Comparison of ENCODE assay signal across 24 cellular contexts in the genomic region with DNA sequence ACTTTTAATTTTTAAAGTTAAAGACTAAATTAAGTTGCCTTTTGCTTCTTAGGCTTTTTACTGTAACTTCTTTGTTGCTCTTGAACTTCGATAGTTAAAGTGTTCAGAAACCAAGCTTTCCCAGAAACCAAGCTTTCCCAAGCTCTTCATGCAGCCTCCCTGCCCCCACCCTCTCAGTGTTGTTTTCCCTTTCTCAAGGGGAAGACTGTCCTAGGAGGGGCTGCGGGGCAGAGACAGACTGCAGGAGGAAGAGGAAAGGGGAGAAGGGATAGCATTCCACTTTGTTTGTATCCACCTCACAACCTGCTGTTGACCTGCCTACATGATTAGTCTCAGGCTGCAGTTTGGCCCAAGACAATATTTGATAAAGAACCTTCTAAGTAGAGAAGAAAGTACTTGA. TPM values are rescaled to one million over a fixed set of nuclear protein-coding genes. Genes with fewer than 3 reads are reported as not detected.
DNase-seq lines count a peak whose midpoint lies in the region; ATAC-seq and TF ChIP-seq lines count a peak whose summit lies in the region.
"Had no signal": no experiment of that assay in that cellular context is flagged by ENCODE, and none has a peak within 500 bp of the region (broad histone marks: within the 10 kb centered on the region; RNA-seq: fewer than 3 reads in every experiment).

No MANE protein-coding gene starts in this region.

- H3K36me3 Mint-ChIP-seq in activated CD4-positive, alpha-beta T cell treated with anti-CD3 and anti-CD28 coated beads for 36 hours (ENCODE audit: low read depth) = no peaks in the 10 kb centered on the region
- H3K36me3 Mint-ChIP-seq: CD8-positive, alpha-beta T cell; natural killer cell had no signal

- DNase-seq in RWPE2 (ENCODE audit: low spot score) (no peak), trophoblast cell (no peak), upper lobe of right lung (no peak), LoVo (ENCODE audit: low spot score) (no peak), DMS53 (lab: John Stamatoyannopoulos, UW) (no peak)
- no peak for DNase-seq in activated CD4-positive, alpha-beta T cell treated with anti-CD3 and anti-CD28 coated beads for 36 hours
- DNase-seq: activated effector memory CD4-positive, alpha-beta T cell treated with anti-CD3 and anti-CD28 coated beads, Interleukin-2, amount 50 U/mL, for 16 hours; CD8-positive, alpha-beta T cell; dermis blood vessel endothelial cell; DND-41; foreskin fibroblast; Kasumi-1; kidney glomerular epithelial cell; natural killer cell; NCI-H1092; NCI-H2029 treated with DMSO at 0.1 percent for 48 hours; stimulated activated naive CD8-positive, alpha-beta T cell treated with anti-CD3 and anti-CD28 coated beads, Interleukin-15, amount 100 ng/mL, for 72 hours; upper lobe of left lung had no signal

- ATAC-seq in RWPE2 (ENCODE audit: low read depth) (no peak), upper lobe of right lung (no peak)
- ATAC-seq in activated CD4-positive, alpha-beta T cell treated with anti-CD3 and anti-CD28 coated beads for 36 hours = no peak
- ATAC-seq: CD8-positive, alpha-beta T cell; natural killer cell; stimulated activated naive CD8-positive, alpha-beta T cell treated with anti-CD3 and anti-CD28 coated beads, Interleukin-15, amount 100 ng/mL, for 72 hours had no signal

- H2AK5ac ChIP-seq in trophoblast cell (ENCODE audit: low read length) = no peak overlapping the region

- no peaks in the 10 kb centered on the region for H3K36me3 ChIP-seq in HUES64 (ENCODE audit: insufficient read depth, low read length)
- no peaks in the 10 kb centered on the region for H3K36me3 ChIP-seq in RWPE2 (ENCODE audit: low read depth)
- H3K36me3 ChIP-seq in iPS-20b (ENCODE audit: insufficient read depth, low read depth, low read length) = no peaks in the 10 kb centered on the region
- no peaks in the 10 kb centered on the region for H3K36me3 ChIP-seq in trophoblast cell (ENCODE audit: control insufficient read depth in 1 of 2, insufficient read depth in 2 of 2, low read length in 2 of 2)
- no peaks in the 10 kb centered on the region for H3K36me3 ChIP-seq in upper lobe of right lung
- H3K36me3 ChIP-seq: cardiac muscle cell, SJCRH30, upper lobe of left lung had no signal

- peaks cover 17% of the 10 kb centered on the region for H3K79me1 ChIP-seq in trophoblast cell (ENCODE audit: low read length)

- peak overlapping the region; percentile 68; the same call in 1 of the 2 replicates for H3K27ac ChIP-seq in HUES64 (ENCODE audit: low read depth, low read length)
- H3K27ac ChIP-seq in RWPE2 (ENCODE audit: poor library complexity, severe bottlenecking) = peak overlapping the region; percentile 37
- peak overlapping the region; percentile 27 for H3K27ac ChIP-seq in iPS-20b (ENCODE audit: low read length)
- peak overlapping the region; percentile 94 for H3K27ac ChIP-seq in trophoblast cell (ENCODE audit: low read depth, low read length)
- H3K27ac ChIP-seq in upper lobe of right lung = no peak overlapping the region
- H3K27ac ChIP-seq: cardiac muscle cell, hepatocyte, SJCRH30 had no signal

- no peak overlapping the region for H2BK12ac ChIP-seq in trophoblast cell (ENCODE audit: low read length)

- TF ChIP-seq CTCF in RWPE2 (IDR thresholded peaks at IDR 0.05; ENCODE audit: poor library complexity, severe bottlenecking) (no peak), upper lobe of right lung (IDR thresholded peaks at IDR 0.05) (no peak)

- peak overlapping the region; percentile 58 for H3K4me2 ChIP-seq in trophoblast cell (ENCODE audit: low read length)
- H3K4me2 ChIP-seq: hepatocyte had no signal

- no peaks in the 10 kb centered on the region for H3K9me3 Mint-ChIP-seq in activated CD4-positive, alpha-beta T cell treated with anti-CD3 and anti-CD28 coated beads for 36 hours (ENCODE audit: low read depth)
- H3K9me3 Mint-ChIP-seq: CD8-positive, alpha-beta T cell; natural killer cell; stimulated activated naive CD8-positive, alpha-beta T cell treated with anti-CD3 and anti-CD28 coated beads, Interleukin-15, amount 100 ng/mL, for 72 hours; T-helper 1 cell treated with Interleukin-12 subunit alpha and Interleukin-12 subunit beta and Interleukin-4 antibody, amounts not matched to agents 30 μg/mL and 1 μg/mL, for 36 hours had no signal

- H3K79me2 ChIP-seq in trophoblast cell (ENCODE audit: control insufficient read depth, insufficient read depth, low read length, poor library complexity) = peaks cover 2% of the 10 kb centered on the region
- H3K79me2 ChIP-seq: hepatocyte had no signal

- H2AFZ ChIP-seq in trophoblast cell (ENCODE audit: insufficient read depth, low read length, poor library complexity) = peak overlapping the region; percentile 37
- H2AFZ ChIP-seq: hepatocyte had no signal

- H4K91ac ChIP-seq in trophoblast cell (ENCODE audit: low read depth, low read length) = peak overlapping the region; percentile 45

- H4K8ac ChIP-seq in trophoblast cell (ENCODE audit: low read depth, low read length) = peak overlapping the region; percentile 17

- H3K14ac ChIP-seq in trophoblast cell (ENCODE audit: low read length) = peak overlapping the region; percentile 4

- H2BK5ac ChIP-seq in trophoblast cell (ENCODE audit: low read depth, low read length, poor library complexity) = peak overlapping the region; percentile 25

- peaks cover 20% of the 10 kb centered on the region for H3K4me1 ChIP-seq in HUES64 (ENCODE audit: insufficient read depth, low read length)
- peaks cover 14% of the 10 kb centered on the region for H3K4me1 ChIP-seq in RWPE2 (ENCODE audit: insufficient read depth, poor library complexity, severe bottlenecking)
- peaks cover 15% of the 10 kb centered on the region; the same call in 1 of the 2 replicates for H3K4me1 ChIP-seq in iPS-20b (ENCODE audit: insufficient read depth, low read length)
- H3K4me1 ChIP-seq in trophoblast cell (ENCODE audit: control insufficient read depth in 1 of 2, insufficient read depth in 2 of 2, low read length in 2 of 2) = peaks cover 6 to 11% of the 10 kb centered on the region in 2 experiments
- no peaks in the 10 kb centered on the region for H3K4me1 ChIP-seq in upper lobe of right lung

- no peaks in the 10 kb centered on the region for H3K27me3 ChIP-seq in HUES64 (ENCODE audit: insufficient read depth, low read length)
- peaks cover 4% of the 10 kb centered on the region for H3K27me3 ChIP-seq in RWPE2 (ENCODE audit: insufficient read depth, poor library complexity, severe bottlenecking)
- no peaks in the 10 kb centered on the region for H3K27me3 ChIP-seq in iPS-20b (ENCODE audit: insufficient read depth, low read length)
- no peaks in the 10 kb centered on the region for H3K27me3 ChIP-seq in trophoblast cell (ENCODE audit: insufficient read depth, low read length)
- H3K27me3 ChIP-seq in upper lobe of right lung = no peaks in the 10 kb centered on the region
- H3K27me3 ChIP-seq: cardiac muscle cell, hepatocyte, SJCRH30, upper lobe of left lung had no signal

- H3K27ac Mint-ChIP-seq in activated CD4-positive, alpha-beta T cell treated with anti-CD3 and anti-CD28 coated beads for 36 hours = no peak overlapping the region
- H3K27ac Mint-ChIP-seq: CD8-positive, alpha-beta T cell; natural killer cell; stimulated activated naive CD8-positive, alpha-beta T cell treated with anti-CD3 and anti-CD28 coated beads, Interleukin-15, amount 100 ng/mL, for 72 hours; T-helper 1 cell treated with Interleukin-12 subunit alpha and Interleukin-12 subunit beta and Interleukin-4 antibody, amounts not matched to agents 30 μg/mL and 1 μg/mL, for 36 hours had no signal

- WGBS in HUES64 = 64% methylated on average over 1 of the region's 2 CpGs
- no CpG with 5 or more reads among the region's 2 CpGs for WGBS in trophoblast cell (ENCODE audit: extremely low coverage, insufficient coverage, insufficient read length)

- no peak overlapping the region for H3K4me3 ChIP-seq in HUES64 (ENCODE audit: low read length)
- H3K4me3 ChIP-seq in RWPE2 (ENCODE audit: severe bottlenecking) = no peak overlapping the region
- peak overlapping the region; percentile 18; the same call in 1 of the 2 replicates for H3K4me3 ChIP-seq in iPS-20b (ENCODE audit: low read length)
- no peak overlapping the region for H3K4me3 ChIP-seq in trophoblast cell (ENCODE audit: low read depth, low read length)
- no peak overlapping the region for H3K4me3 ChIP-seq in upper lobe of right lung
- H3K4me3 ChIP-seq: cardiac muscle cell, hepatocyte, SJCRH30, upper lobe of left lung had no signal

- peaks cover 6% of the 10 kb centered on the region for H3K27me3 Mint-ChIP-seq in activated CD4-positive, alpha-beta T cell treated with anti-CD3 and anti-CD28 coated beads for 36 hours

- POLR2A ChIA-PET in activated CD4-positive, alpha-beta T cell treated with anti-CD3 and anti-CD28 coated beads for 36 hours (lab: Charles Lee) = no interaction called here

- CTCF ChIA-PET in activated CD4-positive, alpha-beta T cell treated with anti-CD3 and anti-CD28 coated beads for 36 hours (lab: Charles Lee) = interaction anchor here (0.6 to 2.1 kb wide), 8 partner anchors 12 to 314 kb away, joined by 3 to 9 read pairs (median 4); no protein-coding TSS in a partner anchor

- H3K4me1 Mint-ChIP-seq in activated CD4-positive, alpha-beta T cell treated with anti-CD3 and anti-CD28 coated beads for 36 hours = peaks cover 7% of the 10 kb centered on the region
- H3K4me1 Mint-ChIP-seq: natural killer cell; stimulated activated naive CD8-positive, alpha-beta T cell treated with anti-CD3 and anti-CD28 coated beads, Interleukin-15, amount 100 ng/mL, for 72 hours had no signal

- intact Hi-C loops in activated CD4-positive, alpha-beta T cell treated with anti-CD3 and anti-CD28 coated beads for 36 hours (cut with DNase I, micrococcal nuclease) = no loop called here
- intact Hi-C loops in upper lobe of right lung (cut with DNase I) = no loop called here

- H3K9ac ChIP-seq in HUES64 (ENCODE audit: low read depth, low read length) (peak overlapping the region; percentile 28), iPS-20b (ENCODE audit: low read depth, low read length) (peak overlapping the region; percentile 43; the same call in 1 of the 2 replicates), trophoblast cell (ENCODE audit: low read length) (no peak overlapping the region)

- H3K18ac ChIP-seq in trophoblast cell (ENCODE audit: low read length) = no peak overlapping the region

- no peak overlapping the region for H3K4ac ChIP-seq in trophoblast cell (ENCODE audit: low read depth, low read length)

- no peak overlapping the region for H4K12ac ChIP-seq in trophoblast cell (ENCODE audit: low read depth, low read length)

- no peak overlapping the region for H2BK120ac ChIP-seq in trophoblast cell (ENCODE audit: insufficient read depth, low read length, poor library complexity)

- H3K4me3 Mint-ChIP-seq in activated CD4-positive, alpha-beta T cell treated with anti-CD3 and anti-CD28 coated beads for 36 hours = no peak overlapping the region
- H3K4me3 Mint-ChIP-seq: CD8-positive, alpha-beta T cell; natural killer cell; stimulated activated naive CD8-positive, alpha-beta T cell treated with anti-CD3 and anti-CD28 coated beads, Interleukin-15, amount 100 ng/mL, for 72 hours; T-helper 1 cell treated with Interleukin-12 subunit alpha and Interleukin-12 subunit beta and Interleukin-4 antibody, amounts not matched to agents 30 μg/mL and 1 μg/mL, for 36 hours had no signal

- H3K9me3 ChIP-seq in HUES64 (ENCODE audit: insufficient read depth, low read depth, low read length) (no peaks in the 10 kb centered on the region), RWPE2 (ENCODE audit: severe bottlenecking) (no peaks in the 10 kb centered on the region), iPS-20b (ENCODE audit: insufficient read depth, low read depth, low read length) (no peaks in the 10 kb centered on the region), trophoblast cell (ENCODE audit: insufficient read depth, low read depth, low read length) (no peaks in the 10 kb centered on the region), upper lobe of right lung (no peaks in the 10 kb centered on the region)
- H3K9me3 ChIP-seq: SJCRH30, upper lobe of left lung had no signal

- no peak overlapping the region for H3K23ac ChIP-seq in trophoblast cell (ENCODE audit: low read length)

RNA-seq across cellular contexts. Expression of a gene that starts 39.0 kb away (rescaled TPM):
- 2.8 TPM for polyA plus RNA-seq in HUES64 (2013, experiment 1 of 2)
- 4.7 TPM for polyA plus RNA-seq in HUES64 (2013, experiment 2 of 2)
- 11.7 and 11.8 TPM in 2 replicates for polyA plus RNA-seq in trophoblast cell (2013)
- total RNA-seq in activated CD4-positive, alpha-beta T cell treated with anti-CD3 and anti-CD28 coated beads for 36 hours = 1 to 10 TPM; 6.1 to 6.5 TPM
- total RNA-seq in upper lobe of right lung = 4.6 TPM
